ENCODE assay signal across 23 cellular contexts in genomic region chr10:43591303-43591904, GRCh38. TPM values are rescaled to one million over a fixed set of nuclear protein-coding genes. Genes with fewer than 3 reads are reported as not detected.
DNase-seq lines count a peak whose midpoint lies in the region; ATAC-seq, FAIRE-seq and TF ChIP-seq lines count a peak whose summit lies in the region.
"Had no signal": no experiment of that assay in that cellular context is flagged by ENCODE, and none has a peak within 500 bp of the region (broad histone marks: within the 10 kb centered on the region; RNA-seq: fewer than 3 reads in every experiment).

No MANE protein-coding gene starts in this region.

- H3K4me1 ChIP-seq in HepG2 (ENCODE audit: insufficient read depth, low read length) (peaks cover 11% of the 10 kb centered on the region), right lobe of liver (peaks cover 0 to 4% (median 2%) of the 10 kb centered on the region in 4 donors), K562 (replicated peaks in 1 of 2; ENCODE audit: control insufficient read depth in 2 of 2, insufficient read depth in 2 of 2, low read length in 2 of 2) (peaks cover 10 to 14% of the 10 kb centered on the region in 2 experiments; a peak in 4 of 5 replicates)
- H3K4me1 ChIP-seq: A549 had no signal

- TF ChIP-seq POLR2A in HepG2 (IDR thresholded peaks at IDR 0.05; ENCODE audit: insufficient read depth in 1 of 2, low read depth in 2 of 2, low read length in 2 of 2) (no peak), right lobe of liver (IDR thresholded peaks at IDR 0.05) (no peak), K562 (conservative IDR thresholded peaks at IDR 0.05) (no peak)

- H3K27ac ChIP-seq in HepG2 (ENCODE audit: extremely low read length, insufficient read depth, low read length) (no peak overlapping the region), right lobe of liver (no peak overlapping the region), K562 (ENCODE audit: extremely low read depth, low read depth, low read length) (no peak overlapping the region)
- H3K27ac ChIP-seq: 22Rv1; A549; BLaER1 treated with 17β-estradiol and CSF1 and Interleukin-3, amounts not matched to agents 10 nM and 100 nM; C4-2B had no signal

- H3K36me3 ChIP-seq in HepG2 (replicated peaks in 1 of 2; ENCODE audit: control insufficient read depth in 1 of 2, insufficient read depth in 2 of 2, low read length in 2 of 2) (no peaks in the 10 kb centered on the region), right lobe of liver (no peaks in the 10 kb centered on the region), K562 (ENCODE audit: control insufficient read depth, insufficient read depth, low read length) (no peaks in the 10 kb centered on the region)
- H3K36me3 ChIP-seq: BLaER1 treated with 17β-estradiol and CSF1 and Interleukin-3, amounts not matched to agents 10 nM and 100 nM had no signal

- no peak for TF ChIP-seq CTCF in HepG2 (CRISPR knock-in tag; IDR thresholded peaks at IDR 0.05)
- TF ChIP-seq CTCF in right lobe of liver (IDR thresholded peaks at IDR 0.05) = no peak
- no peak for TF ChIP-seq CTCF in K562 (IDR thresholded peaks at IDR 0.05 in 2 of 3, conservative IDR thresholded peaks at IDR 0.05 in 1 of 3; ENCODE audit: insufficient read depth in 2 of 3, low read depth in 1 of 3, low read length in 3 of 3)
- TF ChIP-seq CTCF in osteocyte (IDR thresholded peaks at IDR 0.05) = no peak

- peaks cover 14% of the 10 kb centered on the region; the same call in 1 of the 2 replicates for H3K9me3 ChIP-seq in HepG2 (ENCODE audit: low read length)
- no peaks in the 10 kb centered on the region for H3K9me3 ChIP-seq in right lobe of liver
- peaks cover 11% of the 10 kb centered on the region for H3K9me3 ChIP-seq in K562 (replicated peaks; ENCODE audit: control insufficient read depth, insufficient read depth, low read depth, low read length)

- in situ Hi-C loops in HepG2 (cut with HindIII; ENCODE audit: extremely low pct_ligation_motif_present, low pct_unique_long_range_greater_than_20kb) = no loop called here
- in situ Hi-C loops in K562 (cut with MboI) = no loop called here

- ATAC-seq in HepG2 (no peak), right lobe of liver (no peak), K562 (no peak)
- ATAC-seq in activated CD8-positive, alpha-beta T cell treated with anti-CD3 and anti-CD28 coated beads, Interleukin-2, amount 10 ng/mL, durations not matched to agents 7 days and 5 days = no peak
- ATAC-seq: A549; CD8-positive, alpha-beta T cell had no signal

- no peaks in the 10 kb centered on the region for H3K36me3 Mint-ChIP-seq in osteocyte (ENCODE audit: unreplicated experiment)
- peaks cover 3% of the 10 kb centered on the region for H3K36me3 Mint-ChIP-seq in activated CD8-positive, alpha-beta T cell treated with anti-CD3 and anti-CD28 coated beads, Interleukin-2, amount 10 ng/mL, durations not matched to agents 7 days and 5 days (ENCODE audit: low read depth)
- H3K36me3 Mint-ChIP-seq: CD8-positive, alpha-beta T cell had no signal

- peaks cover 24% of the 10 kb centered on the region for H3K27me3 Mint-ChIP-seq in osteocyte (ENCODE audit: unreplicated experiment)
- peaks cover 8% of the 10 kb centered on the region for H3K27me3 Mint-ChIP-seq in activated CD8-positive, alpha-beta T cell treated with anti-CD3 and anti-CD28 coated beads, Interleukin-2, amount 10 ng/mL, durations not matched to agents 7 days and 5 days (ENCODE audit: low read depth)

- H3K9me3 Mint-ChIP-seq in osteocyte (ENCODE audit: unreplicated experiment) = peaks cover 5% of the 10 kb centered on the region
- H3K9me3 Mint-ChIP-seq in activated CD8-positive, alpha-beta T cell treated with anti-CD3 and anti-CD28 coated beads, Interleukin-2, amount 10 ng/mL, durations not matched to agents 7 days and 5 days (ENCODE audit: insufficient read depth) = peaks cover 7% of the 10 kb centered on the region
- H3K9me3 Mint-ChIP-seq: CD4-positive, alpha-beta T cell had no signal

- no peak overlapping the region for H2AFZ ChIP-seq in HepG2 (ENCODE audit: low read length)
- H2AFZ ChIP-seq in K562 (ENCODE audit: low read depth, low read length) = no peak overlapping the region

- no peak overlapping the region for H3K9ac ChIP-seq in HepG2 (ENCODE audit: insufficient read depth, low read depth, low read length)
- no peak overlapping the region for H3K9ac ChIP-seq in K562 (ENCODE audit: insufficient read depth in 1 of 2, low read depth in 2 of 2, low read length in 2 of 2)
- H3K9ac ChIP-seq: BLaER1 treated with 17β-estradiol and CSF1 and Interleukin-3, amounts not matched to agents 10 nM and 100 nM had no signal

- no peaks in the 10 kb centered on the region for H4K20me1 ChIP-seq in HepG2 (ENCODE audit: insufficient read depth, low read length)
- no peaks in the 10 kb centered on the region for H4K20me1 ChIP-seq in K562 (replicated peaks; ENCODE audit: control insufficient read depth, insufficient read depth, low read length)
- H4K20me1 ChIP-seq: BLaER1 treated with 17β-estradiol and CSF1 and Interleukin-3, amounts not matched to agents 10 nM and 100 nM had no signal

- BruUV-seq in HepG2 (replicated peaks; lab: Mats Ljungman, UMichigan) = no TSS peak
- BruUV-seq in K562 (replicated peaks; lab: Mats Ljungman, UMichigan) = no TSS peak

- FAIRE-seq in HepG2 (lab: Jason Lieb, UNC) (no peak), K562 (lab: Jason Lieb, UNC) (no peak)
- FAIRE-seq: A549, D721Med, G401.6, GM12891, GM19239 had no signal

- CTCF ChIA-PET in HepG2 (lab: Yijun Ruan, JAX; ENCODE audit: low intra/inter-chr PET ratio, low total read pairs) (no interaction called here), K562 (lab: Yijun Ruan, JAX; ENCODE audit: low intra/inter-chr PET ratio) (interaction anchor here (0.6 kb wide), 1 partner anchor 170 kb away, joined by 4 read pairs; no protein-coding TSS in a partner anchor)
- CTCF ChIA-PET in activated CD8-positive, alpha-beta T cell treated with anti-CD3 and anti-CD28 coated beads, Interleukin-2, amount 10 ng/mL, durations not matched to agents 7 days and 5 days (lab: Charles Lee) = no interaction called here

- H3K9me1 ChIP-seq in K562 (ENCODE audit: control insufficient read depth, insufficient read depth, low read length) = no peaks in the 10 kb centered on the region

- POLR2A ChIA-PET in HepG2 (lab: Yijun Ruan, JAX) = no interaction called here
- POLR2A ChIA-PET in K562 (lab: Yijun Ruan, JAX) = no interaction called here
- POLR2A ChIA-PET in activated CD8-positive, alpha-beta T cell treated with anti-CD3 and anti-CD28 coated beads, Interleukin-2, amount 10 ng/mL, durations not matched to agents 7 days and 5 days (lab: Charles Lee) = no interaction called here

- H3K4me2 ChIP-seq in HepG2 (ENCODE audit: low read depth, low read length) (no peak overlapping the region), K562 (ENCODE audit: insufficient read depth, low read length) (no peak overlapping the region)
- H3K4me2 ChIP-seq: A549; BLaER1 treated with 17β-estradiol and CSF1 and Interleukin-3, amounts not matched to agents 10 nM and 100 nM had no signal

- no peaks in the 10 kb centered on the region for H3K79me2 ChIP-seq in HepG2 (ENCODE audit: insufficient read depth, low read length)
- H3K79me2 ChIP-seq in K562 (ENCODE audit: control insufficient read depth, insufficient read depth, low read length) = no peaks in the 10 kb centered on the region

- no peak overlapping the region for H3K4me3 ChIP-seq in HepG2 (replicated peaks in 1 of 3; ENCODE audit: insufficient read depth in 1 of 3, low read depth in 2 of 3, low read length in 3 of 3)
- no peak overlapping the region for H3K4me3 ChIP-seq in right lobe of liver
- H3K4me3 ChIP-seq in K562 = no peak overlapping the region
- H3K4me3 ChIP-seq: A549; BLaER1 treated with 17β-estradiol and CSF1 and Interleukin-3, amounts not matched to agents 10 nM and 100 nM had no signal

- H3K27ac Mint-ChIP-seq in osteocyte (ENCODE audit: unreplicated experiment) = no peak overlapping the region
- H3K27ac Mint-ChIP-seq in activated CD8-positive, alpha-beta T cell treated with anti-CD3 and anti-CD28 coated beads, Interleukin-2, amount 10 ng/mL, durations not matched to agents 7 days and 5 days = no peak overlapping the region
- H3K27ac Mint-ChIP-seq: B cell; CD4-positive, alpha-beta T cell; CD8-positive, alpha-beta T cell had no signal

- no peak overlapping the region for H3K4me3 Mint-ChIP-seq in osteocyte (ENCODE audit: unreplicated experiment)
- no peak overlapping the region for H3K4me3 Mint-ChIP-seq in activated CD8-positive, alpha-beta T cell treated with anti-CD3 and anti-CD28 coated beads, Interleukin-2, amount 10 ng/mL, durations not matched to agents 7 days and 5 days
- H3K4me3 Mint-ChIP-seq: B cell; CD4-positive, alpha-beta T cell; CD8-positive, alpha-beta T cell had no signal

- 0% methylated on average over 5 of the region's 5 CpGs for WGBS in HepG2 (ENCODE audit: low lambda C conversion rate)
- 77% methylated on average over 5 of the region's 5 CpGs for WGBS in right lobe of liver (ENCODE audit: insufficient coverage, low coverage, low lambda C conversion rate, missing lambda C conversion rate)
- WGBS in K562 (ENCODE audit: insufficient coverage, low coverage, missing lambda C conversion rate) = 5% methylated on average over 5 of the region's 5 CpGs

- intact Hi-C loops in HepG2 (cut with micrococcal nuclease; ENCODE audit: unreplicated experiment) (no loop called here), right lobe of liver (cut with DNase I) (no loop called here), K562 (cut with micrococcal nuclease) (no loop called here), head of caudate nucleus (cut with DNase I) (no loop called here)

- TF ChIP-seq EP300 in HepG2 (IDR thresholded peaks at IDR 0.05; ENCODE audit: low read depth in 2 of 2, low read length in 2 of 2) (no peak), HepG2 (CRISPR knock-in tag; IDR thresholded peaks at IDR 0.05; ENCODE audit: borderline replicate concordance) (no peak), K562 (IDR thresholded peaks at IDR 0.05; ENCODE audit: low read length) (no peak)

- peaks cover 0 to 18% of the 10 kb centered on the region in 2 experiments; a peak in 4 of 5 replicates for H3K27me3 ChIP-seq in HepG2 (ENCODE audit: control insufficient read depth in 1 of 2, insufficient read depth in 2 of 2, low read length in 2 of 2)
- H3K27me3 ChIP-seq in right lobe of liver = no peaks in the 10 kb centered on the region
- H3K27me3 ChIP-seq in K562 (ENCODE audit: control insufficient read depth in 2 of 2, insufficient read depth in 2 of 2, low read length in 2 of 2) = peaks cover 0 to 8% of the 10 kb centered on the region in 2 experiments; a peak in 2 of 5 replicates
- H3K27me3 ChIP-seq: BLaER1 treated with 17β-estradiol and CSF1 and Interleukin-3, amounts not matched to agents 10 nM and 100 nM had no signal

- no peak for TF ChIP-seq RAD21 in HepG2 (CRISPR knock-in tag; IDR thresholded peaks at IDR 0.05)
- TF ChIP-seq RAD21 in K562 (CRISPR knock-in tag; conservative IDR thresholded peaks at IDR 0.05 in 1 of 2, IDR thresholded peaks at IDR 0.05 in 1 of 2) = no peak

- peaks cover 13% of the 10 kb centered on the region for H3K4me1 Mint-ChIP-seq in osteocyte (ENCODE audit: unreplicated experiment)
- peaks cover 24% of the 10 kb centered on the region for H3K4me1 Mint-ChIP-seq in activated CD8-positive, alpha-beta T cell treated with anti-CD3 and anti-CD28 coated beads, Interleukin-2, amount 10 ng/mL, durations not matched to agents 7 days and 5 days (ENCODE audit: low read depth)

- DNase-seq in HepG2 (ENCODE audit: low spot score) (no peak), right lobe of liver (no peak), K562 (ENCODE audit: extremely low read depth in 1 of 4, low spot score in 3 of 4) (no peak), osteocyte (ENCODE audit: extremely low spot score, unreplicated experiment) (peak; percentile 11), head of caudate nucleus (no peak)
- no peak for DNase-seq in activated CD8-positive, alpha-beta T cell treated with anti-CD3 and anti-CD28 coated beads, Interleukin-2, amount 10 ng/mL, durations not matched to agents 7 days and 5 days
- DNase-seq: AML-193; Caco-2; Calu3; CD4-positive, alpha-beta T cell; CD8-positive, alpha-beta T cell; DMS79 treated with DMSO at 0.1 percent for 48 hours; GF-D8 had no signal

RNA-seq across cellular contexts. Expression of gene ZNF485, which starts 14.8 kb away (rescaled TPM):
- total RNA-seq in HepG2 (2016; rRNA removed; fragmentation: Illumina TruSeq; extraction: Trizol) = 3.3 and 3.4 TPM in 2 replicates
- total RNA-seq in HepG2 (2016; cell fraction: cytosol; rRNA removed; fragmentation: Illumina TruSeq; extraction: Trizol; ENCODE audit: low read depth) = 0.97 and 1.9 TPM in 2 replicates
- 2.9 and 3.2 TPM in 2 replicates for total RNA-seq in HepG2 (2016; cell fraction: insoluble cytoplasmic fraction; rRNA removed; fragmentation: Illumina TruSeq; extraction: Trizol)
- 3.1 and 3.6 TPM in 2 replicates for total RNA-seq in HepG2 (2016; cell fraction: membrane; rRNA removed; fragmentation: Illumina TruSeq; extraction: Trizol)
- total RNA-seq in HepG2 (2016; cell fraction: nucleus; rRNA removed; fragmentation: Illumina TruSeq; extraction: Trizol) = 5.2 TPM in 2 replicates
- 1.1 and 1.4 TPM in 2 replicates for polyA plus RNA-seq in HepG2 (2011; rRNA removed)
- polyA plus RNA-seq in HepG2 (2011; cell fraction: cytosol; rRNA removed) = 0.65 and 0.67 TPM in 2 replicates
- 2.5 and 2.7 TPM in 2 replicates for polyA plus RNA-seq in HepG2 (2011; cell fraction: nucleus; rRNA removed)
- polyA plus RNA-seq in HepG2 (2012) = 1.2 TPM in 2 replicates
- polyA plus RNA-seq in HepG2 (2016; cell fraction: cytosol; fragmentation: Illumina TruSeq; extraction: Trizol; ENCODE audit: low read depth) = 0.35 and 0.65 TPM in 2 replicates
- 2.3 and 2.4 TPM in 2 replicates for polyA plus RNA-seq in HepG2 (2016; cell fraction: insoluble cytoplasmic fraction; fragmentation: Illumina TruSeq; extraction: Trizol; ENCODE audit: low read depth)
- polyA plus RNA-seq in HepG2 (2016; cell fraction: membrane; fragmentation: Illumina TruSeq; extraction: Trizol; ENCODE audit: low read depth) = 0.63 and 0.69 TPM in 2 replicates
- 4.1 and 5.5 TPM in 2 replicates for polyA plus RNA-seq in HepG2 (2016; cell fraction: nucleus; fragmentation: Illumina TruSeq; extraction: Trizol; ENCODE audit: insufficient read depth, low read depth)
- 2.0 and 7.2 TPM in 2 replicates for polyA minus RNA-seq in HepG2 (2011; rRNA and poly(A)+ RNA removed; ENCODE audit: low replicate concordance)
- 1.2 and 2.4 TPM in 2 replicates for polyA minus RNA-seq in HepG2 (2011; cell fraction: cytosol; rRNA and poly(A)+ RNA removed)
- 3.1 and 8.0 TPM in 2 replicates for polyA minus RNA-seq in HepG2 (2011; cell fraction: nucleus; rRNA and poly(A)+ RNA removed)
- total RNA-seq in right lobe of liver = 1 to 10 TPM; 1.1 to 3.8 (median 2.1) TPM
- total RNA-seq in K562 (2011; cell fraction: chromatin; rRNA removed; ENCODE audit: low replicate concordance) = 23.8 and 33.5 TPM in 2 replicates
- 23.3 and 26.0 TPM in 2 replicates for total RNA-seq in K562 (2011; cell fraction: nucleolus; rRNA removed)
- 24.9 and 40.3 TPM in 2 replicates for total RNA-seq in K562 (2011; cell fraction: nucleoplasm; rRNA removed)
- 7.2 and 8.0 TPM in 2 replicates for total RNA-seq in K562 (2014; rRNA removed)
- 18.0 and 18.7 TPM in 2 replicates for total RNA-seq in K562 (2014; rRNA removed; fragmentation: Illumina TruSeq; extraction: Trizol)
- 14.9 and 16.2 TPM in 2 replicates for total RNA-seq in K562 (2015; rRNA removed; fragmentation: Illumina TruSeq; extraction: Trizol)
- total RNA-seq in K562 (2021) = 11.9 and 12.1 TPM in 2 replicates
- polyA plus RNA-seq in K562 (2011; rRNA removed) = 9.7 and 11.5 TPM in 2 replicates
- 9.1 and 10.2 TPM in 2 replicates for polyA plus RNA-seq in K562 (2011; cell fraction: cytosol; rRNA removed)
- 12.2 and 13.1 TPM in 2 replicates for polyA plus RNA-seq in K562 (2011; cell fraction: nucleus; rRNA removed)
- 3.5 and 6.1 TPM in 2 replicates for polyA plus RNA-seq in K562 (2012)
- 10.8 and 13.2 TPM in 2 replicates for polyA plus RNA-seq in K562 (2014; fragmentation: Illumina TruSeq; extraction: Trizol)
- polyA plus RNA-seq in K562 (2014; fragmentation: Nextera tagmentation; extraction: Ambion mirVana) = 10 to 100 TPM; 11.1 to 13.8 TPM
- polyA plus RNA-seq in K562 (2014; rRNA removed) = 9.7 and 12.4 TPM in 2 replicates
- polyA minus RNA-seq in K562 (2011; rRNA and poly(A)+ RNA removed) = 19.5 and 22.9 TPM in 2 replicates
- polyA minus RNA-seq in K562 (2011; cell fraction: cytosol; rRNA and poly(A)+ RNA removed) = 6.6 and 10.7 TPM in 2 replicates
- 14.9 and 26.8 TPM in 2 replicates for polyA minus RNA-seq in K562 (2011; cell fraction: nucleus; rRNA and poly(A)+ RNA removed)
- total RNA-seq in osteocyte = 1.7 and 2.4 TPM in 2 replicates
- total RNA-seq in activated CD8-positive, alpha-beta T cell treated with anti-CD3 and anti-CD28 coated beads, Interleukin-2, amount 10 ng/mL, durations not matched to agents 7 days and 5 days = 1 to 10 TPM; 4.7 to 4.8 TPM

RNA-seq across cellular contexts. Expression of gene ZNF239, which starts 17.0 kb away (rescaled TPM):
- total RNA-seq in HepG2 (2016; rRNA removed; fragmentation: Illumina TruSeq; extraction: Trizol) (not detected in 2 replicates), right lobe of liver (1 to 10 TPM in 3 of 6 experiments, under 1 TPM in 3; 0.56 to 1.7 (median 0.97) TPM), K562 (2014; rRNA removed) (15.5 and 18.7 TPM in 2 replicates), K562 (2014; rRNA removed; fragmentation: Illumina TruSeq; extraction: Trizol) (26.7 and 29.2 TPM in 2 replicates), K562 (2015; rRNA removed; fragmentation: Illumina TruSeq; extraction: Trizol) (23.1 and 23.6 TPM in 2 replicates), K562 (2021) (13.4 and 13.7 TPM in 2 replicates), osteocyte (3.7 and 4.5 TPM in 2 replicates)
- total RNA-seq in HepG2 (2016; cell fraction: cytosol; rRNA removed; fragmentation: Illumina TruSeq; extraction: Trizol; ENCODE audit: low read depth) = not detected in 2 replicates
- not detected in 2 replicates for total RNA-seq in HepG2 (2016; cell fraction: insoluble cytoplasmic fraction; rRNA removed; fragmentation: Illumina TruSeq; extraction: Trizol)
- not detected in 2 replicates for total RNA-seq in HepG2 (2016; cell fraction: membrane; rRNA removed; fragmentation: Illumina TruSeq; extraction: Trizol)
- total RNA-seq in HepG2 (2016; cell fraction: nucleus; rRNA removed; fragmentation: Illumina TruSeq; extraction: Trizol) = not detected in 2 replicates
- polyA plus RNA-seq in HepG2 (2011; rRNA removed) (0.05 TPM in 1 of 2 replicates, not detected in the other), K562 (2011; rRNA removed) (16.3 and 23.4 TPM in 2 replicates), K562 (2014; fragmentation: Illumina TruSeq; extraction: Trizol) (22.0 and 23.6 TPM in 2 replicates), K562 (2014; fragmentation: Nextera tagmentation; extraction: Ambion mirVana) (10 to 100 TPM; 14.2 to 23.6 TPM), K562 (2014; rRNA removed) (17.7 and 18.3 TPM in 2 replicates)
- not detected in 2 replicates for polyA plus RNA-seq in HepG2 (2011; cell fraction: cytosol; rRNA removed)
- not detected in 2 replicates for polyA plus RNA-seq in HepG2 (2011; cell fraction: nucleus; rRNA removed)
- not detected in 2 replicates for polyA plus RNA-seq in HepG2 (2012)
- not detected in 2 replicates for polyA plus RNA-seq in HepG2 (2016; cell fraction: cytosol; fragmentation: Illumina TruSeq; extraction: Trizol; ENCODE audit: low read depth)
- not detected in 2 replicates for polyA plus RNA-seq in HepG2 (2016; cell fraction: insoluble cytoplasmic fraction; fragmentation: Illumina TruSeq; extraction: Trizol; ENCODE audit: low read depth)
- not detected in 2 replicates for polyA plus RNA-seq in HepG2 (2016; cell fraction: membrane; fragmentation: Illumina TruSeq; extraction: Trizol; ENCODE audit: low read depth)
- polyA plus RNA-seq in HepG2 (2016; cell fraction: nucleus; fragmentation: Illumina TruSeq; extraction: Trizol; ENCODE audit: insufficient read depth, low read depth) = not detected in 2 replicates
- 13.3 TPM in 1 of 2 replicates, not detected in the other for polyA minus RNA-seq in HepG2 (2011; rRNA and poly(A)+ RNA removed; ENCODE audit: low replicate concordance)
- not detected in 2 replicates for polyA minus RNA-seq in HepG2 (2011; cell fraction: cytosol; rRNA and poly(A)+ RNA removed)
- not detected in 2 replicates for polyA minus RNA-seq in HepG2 (2011; cell fraction: nucleus; rRNA and poly(A)+ RNA removed)
- total RNA-seq in K562 (2011; cell fraction: chromatin; rRNA removed; ENCODE audit: low replicate concordance) = 19.7 and 38.2 TPM in 2 replicates
- total RNA-seq in K562 (2011; cell fraction: nucleolus; rRNA removed) = 16.2 and 20.8 TPM in 2 replicates
- total RNA-seq in K562 (2011; cell fraction: nucleoplasm; rRNA removed) = 18.1 and 21.7 TPM in 2 replicates
- polyA plus RNA-seq in K562 (2011; cell fraction: cytosol; rRNA removed) = 8.1 and 8.6 TPM in 2 replicates
- polyA plus RNA-seq in K562 (2011; cell fraction: nucleus; rRNA removed) = 15.0 and 26.8 TPM in 2 replicates
- 6.0 and 10.1 TPM in 2 replicates for polyA plus RNA-seq in K562 (2012)
- 34.2 and 36.5 TPM in 2 replicates for polyA minus RNA-seq in K562 (2011; rRNA and poly(A)+ RNA removed)
- polyA minus RNA-seq in K562 (2011; cell fraction: cytosol; rRNA and poly(A)+ RNA removed) = 7.1 and 10.1 TPM in 2 replicates
- 14.3 and 25.4 TPM in 2 replicates for polyA minus RNA-seq in K562 (2011; cell fraction: nucleus; rRNA and poly(A)+ RNA removed)
- total RNA-seq in activated CD8-positive, alpha-beta T cell treated with anti-CD3 and anti-CD28 coated beads, Interleukin-2, amount 10 ng/mL, durations not matched to agents 7 days and 5 days = 1 to 10 TPM in 1 of 2 experiments, under 1 TPM in 1; 0.52 to 1.1 TPM

RNA-seq across cellular contexts. Expression of gene ZNF32, which starts 57.3 kb away (rescaled TPM):
- 16.9 and 18.0 TPM in 2 replicates for total RNA-seq in HepG2 (2016; rRNA removed; fragmentation: Illumina TruSeq; extraction: Trizol)
- total RNA-seq in HepG2 (2016; cell fraction: cytosol; rRNA removed; fragmentation: Illumina TruSeq; extraction: Trizol; ENCODE audit: low read depth) = 30.1 and 34.6 TPM in 2 replicates
- total RNA-seq in HepG2 (2016; cell fraction: insoluble cytoplasmic fraction; rRNA removed; fragmentation: Illumina TruSeq; extraction: Trizol) = 12.6 and 14.4 TPM in 2 replicates
- total RNA-seq in HepG2 (2016; cell fraction: membrane; rRNA removed; fragmentation: Illumina TruSeq; extraction: Trizol) = 38.2 and 44.1 TPM in 2 replicates
- 8.3 and 10.0 TPM in 2 replicates for total RNA-seq in HepG2 (2016; cell fraction: nucleus; rRNA removed; fragmentation: Illumina TruSeq; extraction: Trizol)
- polyA plus RNA-seq in HepG2 (2011; rRNA removed) = 12.5 and 12.7 TPM in 2 replicates
- 6.1 and 9.4 TPM in 2 replicates for polyA plus RNA-seq in HepG2 (2011; cell fraction: cytosol; rRNA removed)
- 8.5 and 12.5 TPM in 2 replicates for polyA plus RNA-seq in HepG2 (2011; cell fraction: nucleus; rRNA removed)
- 7.3 and 8.5 TPM in 2 replicates for polyA plus RNA-seq in HepG2 (2012)
- polyA plus RNA-seq in HepG2 (2016; cell fraction: cytosol; fragmentation: Illumina TruSeq; extraction: Trizol; ENCODE audit: low read depth) = 30.5 and 38.2 TPM in 2 replicates
- 13.8 and 16.9 TPM in 2 replicates for polyA plus RNA-seq in HepG2 (2016; cell fraction: insoluble cytoplasmic fraction; fragmentation: Illumina TruSeq; extraction: Trizol; ENCODE audit: low read depth)
- 28.0 and 35.4 TPM in 2 replicates for polyA plus RNA-seq in HepG2 (2016; cell fraction: membrane; fragmentation: Illumina TruSeq; extraction: Trizol; ENCODE audit: low read depth)
- 19.3 and 22.0 TPM in 2 replicates for polyA plus RNA-seq in HepG2 (2016; cell fraction: nucleus; fragmentation: Illumina TruSeq; extraction: Trizol; ENCODE audit: insufficient read depth, low read depth)
- 2.9 and 3.6 TPM in 2 replicates for polyA minus RNA-seq in HepG2 (2011; rRNA and poly(A)+ RNA removed; ENCODE audit: low replicate concordance)
- 1.5 and 1.6 TPM in 2 replicates for polyA minus RNA-seq in HepG2 (2011; cell fraction: cytosol; rRNA and poly(A)+ RNA removed)
- polyA minus RNA-seq in HepG2 (2011; cell fraction: nucleus; rRNA and poly(A)+ RNA removed) = 4.0 and 4.4 TPM in 2 replicates
- total RNA-seq in right lobe of liver = 10 to 100 TPM; 10.9 to 20.4 (median 15.3) TPM
- 14.9 and 16.7 TPM in 2 replicates for total RNA-seq in K562 (2011; cell fraction: chromatin; rRNA removed; ENCODE audit: low replicate concordance)
- total RNA-seq in K562 (2011; cell fraction: nucleolus; rRNA removed) = 14.5 and 19.6 TPM in 2 replicates
- 14.4 and 19.2 TPM in 2 replicates for total RNA-seq in K562 (2011; cell fraction: nucleoplasm; rRNA removed)
- total RNA-seq in K562 (2014; rRNA removed) = 17.3 and 19.8 TPM in 2 replicates
- total RNA-seq in K562 (2014; rRNA removed; fragmentation: Illumina TruSeq; extraction: Trizol) = 31.8 and 34.7 TPM in 2 replicates
- 21.4 and 22.3 TPM in 2 replicates for total RNA-seq in K562 (2015; rRNA removed; fragmentation: Illumina TruSeq; extraction: Trizol)
- total RNA-seq in K562 (2021) = 20.3 and 22.3 TPM in 2 replicates
- polyA plus RNA-seq in K562 (2011; rRNA removed) = 40.5 and 57.0 TPM in 2 replicates
- 14.8 and 19.1 TPM in 2 replicates for polyA plus RNA-seq in K562 (2011; cell fraction: cytosol; rRNA removed)
- polyA plus RNA-seq in K562 (2011; cell fraction: nucleus; rRNA removed) = 25.6 and 26.6 TPM in 2 replicates
- 19.9 and 24.6 TPM in 2 replicates for polyA plus RNA-seq in K562 (2012)
- polyA plus RNA-seq in K562 (2014; fragmentation: Illumina TruSeq; extraction: Trizol) = 29.5 and 30.7 TPM in 2 replicates
- polyA plus RNA-seq in K562 (2014; fragmentation: Nextera tagmentation; extraction: Ambion mirVana) = 10 to 100 TPM; 18.3 to 26.3 TPM
- polyA plus RNA-seq in K562 (2014; rRNA removed) = 28.4 TPM in 2 replicates
- polyA minus RNA-seq in K562 (2011; rRNA and poly(A)+ RNA removed) = 25.2 and 28.4 TPM in 2 replicates
- 4.7 and 5.0 TPM in 2 replicates for polyA minus RNA-seq in K562 (2011; cell fraction: cytosol; rRNA and poly(A)+ RNA removed)
- 6.2 and 17.2 TPM in 2 replicates for polyA minus RNA-seq in K562 (2011; cell fraction: nucleus; rRNA and poly(A)+ RNA removed)
- 48.8 and 49.9 TPM in 2 replicates for total RNA-seq in osteocyte
- 10 to 100 TPM; 16.5 to 18.0 TPM for total RNA-seq in activated CD8-positive, alpha-beta T cell treated with anti-CD3 and anti-CD28 coated beads, Interleukin-2, amount 10 ng/mL, durations not matched to agents 7 days and 5 days
- total RNA-seq: A172 had no signal

Comparison
In these comparisons a context has a peak if more than half of its experiments do, and no peak if none do; other contexts are left out.
1. Of the 241 proteins assayed by ChIP-seq in both HepG2 and K562: peak only in HepG2: none; only in K562: CBX5; in both: none; in neither: 239; mixed calls (peak in some experiments, not most) for 1.